15 cellular contexts compared by ENCODE assay signal in the genomic region with DNA sequence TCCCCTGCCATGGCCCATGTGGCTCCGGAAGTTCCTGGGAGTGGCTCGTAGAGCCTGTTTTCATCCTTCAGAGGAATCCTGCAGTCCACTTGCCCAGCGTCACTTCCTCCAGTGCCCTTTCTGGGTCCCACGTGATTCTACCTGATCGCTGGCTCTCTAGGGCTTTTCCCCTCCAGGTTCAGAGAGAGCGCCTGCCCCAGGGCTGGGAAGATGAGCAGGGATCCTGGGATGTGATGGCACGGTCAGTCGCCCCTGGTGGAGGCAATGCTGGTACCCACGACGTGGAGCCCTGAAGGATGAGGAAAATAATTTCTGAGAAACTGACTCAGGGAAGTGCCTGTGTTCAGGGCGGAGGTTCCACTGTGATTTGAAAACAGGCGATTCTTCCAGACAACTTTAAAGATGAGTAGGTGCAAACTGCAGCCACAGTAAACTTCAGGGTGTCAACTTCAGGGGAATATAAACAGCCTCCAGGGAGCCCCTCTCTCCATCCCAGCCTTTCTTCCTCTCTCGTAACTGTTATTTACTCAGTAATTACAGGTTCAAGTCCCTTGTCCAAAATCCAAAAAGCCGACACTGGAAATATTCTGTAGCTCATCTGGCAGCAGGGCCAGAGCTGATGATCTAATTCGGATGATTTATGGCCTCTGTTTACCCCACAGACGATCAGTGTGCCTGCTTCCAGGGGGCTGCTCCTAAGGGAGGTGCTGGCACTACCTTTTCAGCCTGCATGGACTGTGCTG.
DNase-seq lines count a peak whose midpoint lies in the region; ATAC-seq and TF ChIP-seq lines count a peak whose summit lies in the region.
"Had no signal": no experiment of that assay in that cellular context is flagged by ENCODE, and none has a peak within 500 bp of the region (broad histone marks: within the 10 kb centered on the region; RNA-seq: fewer than 3 reads in every experiment).

No MANE protein-coding gene starts in this region.

- H3K27ac Mint-ChIP-seq in mesothelial cell of epicardium = peak overlapping the region; percentile 21
- H3K27ac Mint-ChIP-seq: GM23338 had no signal

- peaks cover 4% of the 10 kb centered on the region for H3K9me3 Mint-ChIP-seq in mesothelial cell of epicardium

- peaks cover 2% of the 10 kb centered on the region for H3K4me1 Mint-ChIP-seq in mesothelial cell of epicardium

- peaks cover 3% of the 10 kb centered on the region for H3K36me3 Mint-ChIP-seq in mesothelial cell of epicardium

- no peak for TF ChIP-seq CTCF in mesothelial cell of epicardium (IDR thresholded peaks at IDR 0.05; ENCODE audit: unreplicated experiment)

- no peaks in the 10 kb centered on the region for H3K27me3 Mint-ChIP-seq in mesothelial cell of epicardium (ENCODE audit: low read depth)

- ATAC-seq in GM18909 (IDR thresholded peaks at IDR 0.05; ENCODE audit: poor library complexity, unreplicated experiment) = no peak
- ATAC-seq: GM23338, PC-3 had no signal

- DNase-seq in NCI-H2227 (lab: John Stamatoyannopoulos, UW; ENCODE audit: unreplicated experiment) (peak; percentile 22), NCI-H2227 treated with DMSO at 0.1 percent for 48 hours (lab: John Stamatoyannopoulos, UW) (no peak), NCI-H748 (lab: John Stamatoyannopoulos, UW; ENCODE audit: unreplicated experiment) (peak; percentile 59), mesothelial cell of epicardium (ENCODE audit: low spot score in 2 of 2, unreplicated experiment in 2 of 2) (no peak), HK-2 (ENCODE audit: unreplicated experiment) (no peak), C1 segment of cervical spinal cord (lab: John Stamatoyannopoulos, UW) (no peak), GM19238 (ENCODE audit: insufficient read length, low spot score) (no peak)
- DNase-seq: DND-41, KG1, NCI-H187, NCI-H2171 treated with DMSO at 0.1 percent for 48 hours, NCI-H524 treated with DMSO at 0.1 percent for 48 hours, PC-3 had no signal

- no peak overlapping the region for H3K4me3 Mint-ChIP-seq in mesothelial cell of epicardium
- H3K4me3 Mint-ChIP-seq: GM23338 had no signal

Comparison
In these comparisons a context has a peak if more than half of its experiments do, and no peak if none do; other contexts are left out.
1. DNase-seq: peak in NCI-H2227 (single experiment) and NCI-H748 (single experiment); none in NCI-H2227 treated with DMSO at 0.1 percent for 48 hours (single experiment), mesothelial cell of epicardium (0 of 2), HK-2 (single experiment), C1 segment of cervical spinal cord (0 of 14) and GM19238 (single experiment).